ENCODE assay signal across 25 cellular contexts in genomic region chr9:122060481-122060880, GRCh38.
"Had no signal": no experiment of that assay in that cellular context is flagged by ENCODE, and none has a peak within 500 bp of the region (broad histone marks: within the 10 kb centered on the region; RNA-seq: fewer than 3 reads in every experiment).

No MANE protein-coding gene starts in this region.

- H3K4me3 ChIP-seq: gastroesophageal sphincter, heart left ventricle, hepatocyte, lung, ovary, right lobe of liver, thyroid gland, vagina had no signal

- H3K27ac Mint-ChIP-seq: dendritic cell treated with granulocyte-macrophage colony-stimulating factor and Interleukin-4, amounts not matched to agents 40 ng/mL and 50 ng/mL, for 4 days; endodermal cell; memory B cell; natural killer cell; stimulated activated naive CD8-positive, alpha-beta T cell treated with anti-CD3 and anti-CD28 coated beads, Interleukin-15, amount 100 ng/mL, for 72 hours had no signal

- H3K27me3 Mint-ChIP-seq: dendritic cell treated with granulocyte-macrophage colony-stimulating factor and Interleukin-4, amounts not matched to agents 40 ng/mL and 50 ng/mL, for 4 days; memory B cell; stimulated activated naive CD8-positive, alpha-beta T cell treated with anti-CD3 and anti-CD28 coated beads, Interleukin-15, amount 100 ng/mL, for 72 hours had no signal

- H3K36me3 Mint-ChIP-seq: natural killer cell had no signal

- H3K9me3 ChIP-seq: gastroesophageal sphincter, heart left ventricle, ovary, right lobe of liver, thyroid gland, vagina had no signal

- H3K4me3 Mint-ChIP-seq: dendritic cell treated with granulocyte-macrophage colony-stimulating factor and Interleukin-4, amounts not matched to agents 40 ng/mL and 50 ng/mL, for 4 days; endodermal cell; memory B cell; natural killer cell; stimulated activated naive CD8-positive, alpha-beta T cell treated with anti-CD3 and anti-CD28 coated beads, Interleukin-15, amount 100 ng/mL, for 72 hours had no signal

- DNase-seq: effector CD8-positive, alpha-beta T cell; endodermal cell; foreskin keratinocyte; heart left ventricle; kidney; natural killer cell; occipital lobe; ovary; right lobe of liver; small intestine; stimulated activated CD4-positive, alpha-beta T cell treated with anti-CD3 and anti-CD28 coated beads, Interleukin-1b, Interleukin-23, amount 100 ng/mL, for 48 hours; stimulated activated CD4-positive, alpha-beta T cell treated with anti-CD3 and anti-CD28 coated beads, Interleukin-4, amount 100 ng/mL, for 1 hour; stimulated activated CD8-positive, alpha-beta memory T cell treated with anti-CD3 and anti-CD28 coated beads, Interleukin-4, amount 100 ng/mL, for 48 hours; stimulated activated naive CD4-positive, alpha-beta T cell; stimulated activated naive CD8-positive, alpha-beta T cell treated with anti-CD3 and anti-CD28 coated beads, Interleukin-15, amount 100 ng/mL, for 72 hours; thyroid gland had no signal

- H3K9me3 Mint-ChIP-seq: dendritic cell treated with granulocyte-macrophage colony-stimulating factor and Interleukin-4, amounts not matched to agents 40 ng/mL and 50 ng/mL, for 4 days; endodermal cell; memory B cell; natural killer cell; stimulated activated naive CD8-positive, alpha-beta T cell treated with anti-CD3 and anti-CD28 coated beads, Interleukin-15, amount 100 ng/mL, for 72 hours had no signal

- H3K27me3 ChIP-seq: foreskin keratinocyte, gastroesophageal sphincter, heart left ventricle, hepatocyte, ovary, right lobe of liver, thyroid gland, vagina had no signal

- H3K4me1 ChIP-seq: foreskin keratinocyte, right lobe of liver, thyroid gland had no signal

- H3K27ac ChIP-seq: epithelial cell of prostate, foreskin keratinocyte, gastroesophageal sphincter, heart left ventricle, hepatocyte, ovary, right lobe of liver, thyroid gland, vagina had no signal

- H3K4me1 Mint-ChIP-seq: endodermal cell; stimulated activated naive CD8-positive, alpha-beta T cell treated with anti-CD3 and anti-CD28 coated beads, Interleukin-15, amount 100 ng/mL, for 72 hours had no signal

- H3K36me3 ChIP-seq: heart left ventricle, ovary, right lobe of liver, thyroid gland, vagina had no signal

- ATAC-seq: esophagus mucosa; foreskin keratinocyte; gastroesophageal sphincter; heart left ventricle; left lobe of liver; natural killer cell; right lobe of liver; stimulated activated naive CD8-positive, alpha-beta T cell treated with anti-CD3 and anti-CD28 coated beads, Interleukin-15, amount 100 ng/mL, for 72 hours had no signal

- FAIRE-seq: kidney, small intestine had no signal
